Comparison of ENCODE assay signal across 9 cellular contexts in genomic region chr5:115843444-115844130, GRCh38. TPM values are rescaled to one million over a fixed set of nuclear protein-coding genes. Genes with fewer than 3 reads are reported as not detected.
DNase-seq lines count a peak whose midpoint lies in the region; ATAC-seq and TF ChIP-seq lines count a peak whose summit lies in the region.
"Had no signal": no experiment of that assay in that cellular context is flagged by ENCODE, and none has a peak within 500 bp of the region (broad histone marks: within the 10 kb centered on the region; RNA-seq: fewer than 3 reads in every experiment).

No MANE protein-coding gene starts in this region.

- DNase-seq in H9 = no peak
- no peak for DNase-seq in activated naive CD8-positive, alpha-beta T cell treated with anti-CD3 and anti-CD28 coated beads, Interleukin-2, amount 50 U/mL, for 24 hours
- no peak for DNase-seq in lower lobe of right lung
- DNase-seq in RPMI8226 = no peak
- DNase-seq: mucosa of descending colon had no signal

- H3K4me3 ChIP-seq in ACC112 (ENCODE audit: low read depth, low read length) (peak overlapping the region; percentile 98), lower lobe of right lung (peak overlapping the region; percentile 84)
- H3K4me3 ChIP-seq: mucosa of descending colon had no signal

- H3K18ac ChIP-seq in H9 (ENCODE audit: insufficient read length, low read depth, low read length) = no peak overlapping the region

- no peaks in the 10 kb centered on the region for H3K9me3 Mint-ChIP-seq in H9
- no peaks in the 10 kb centered on the region for H3K9me3 Mint-ChIP-seq in activated naive CD8-positive, alpha-beta T cell treated with anti-CD3 and anti-CD28 coated beads, Interleukin-2, amount 50 U/mL, for 24 hours

- H4K20me1 ChIP-seq in H9 (ENCODE audit: control insufficient read depth, insufficient read depth, insufficient read length) = no peaks in the 10 kb centered on the region

- H3K23ac ChIP-seq in H9 (ENCODE audit: insufficient read length, low read depth, low read length) = no peak overlapping the region

- no peak overlapping the region for H3K56ac ChIP-seq in H9 (ENCODE audit: insufficient read length, low read depth, low read length)

- H2AK5ac ChIP-seq in H9 (ENCODE audit: insufficient read length, low read length) = no peak overlapping the region

- no peak overlapping the region for H2BK5ac ChIP-seq in H9 (ENCODE audit: insufficient read length, low read length)

- H3K79me2 ChIP-seq in ACC112 (ENCODE audit: control insufficient read depth, insufficient read depth, low read length, unreplicated experiment) = peaks cover 91% of the 10 kb centered on the region
- peaks cover 9% of the 10 kb centered on the region; the same call in 1 of the 2 replicates for H3K79me2 ChIP-seq in H9 (ENCODE audit: insufficient read depth, low read length)

- no peak overlapping the region for H2BK12ac ChIP-seq in H9 (ENCODE audit: insufficient read length, low read depth, low read length)

- H3K27me3 ChIP-seq in ACC112 (ENCODE audit: insufficient read depth, low read length) (no peaks in the 10 kb centered on the region), H9 (ENCODE audit: insufficient read depth, low read length) (no peaks in the 10 kb centered on the region), lower lobe of right lung (ENCODE audit: low read depth) (no peaks in the 10 kb centered on the region)

- H3K23me2 ChIP-seq in H9 (ENCODE audit: insufficient read length, low read depth, low read length, poor library complexity, severe bottlenecking) = peaks cover 8% of the 10 kb centered on the region

- peak overlapping the region; percentile 94 to 97 for H3K4me3 Mint-ChIP-seq in H9
- H3K4me3 Mint-ChIP-seq in activated naive CD8-positive, alpha-beta T cell treated with anti-CD3 and anti-CD28 coated beads, Interleukin-2, amount 50 U/mL, for 24 hours = peak overlapping the region; percentile 96

- H2BK120ac ChIP-seq in H9 (ENCODE audit: low read depth, low read length, poor library complexity, severe bottlenecking) = no peak overlapping the region

- H3T11ph ChIP-seq in H9 (ENCODE audit: low read length) = no peak overlapping the region

- intact Hi-C loops in lower lobe of right lung (cut with DNase I) = no loop called here

- H4K8ac ChIP-seq in H9 (replicated peaks; ENCODE audit: insufficient read length, low read depth, low read length) = no peak overlapping the region

- H3K27me3 Mint-ChIP-seq in H9 (ENCODE audit: low read depth) = no peaks in the 10 kb centered on the region
- H3K27me3 Mint-ChIP-seq in activated naive CD8-positive, alpha-beta T cell treated with anti-CD3 and anti-CD28 coated beads, Interleukin-2, amount 50 U/mL, for 24 hours = no peaks in the 10 kb centered on the region

- peaks cover 0 to 4% (median 0%) of the 10 kb centered on the region in 3 experiments; a peak in 3 of 7 replicates for H3K36me3 Mint-ChIP-seq in H9 (ENCODE audit: insufficient read depth in 1 of 3, low read depth in 3 of 3)
- H3K36me3 Mint-ChIP-seq in activated naive CD8-positive, alpha-beta T cell treated with anti-CD3 and anti-CD28 coated beads, Interleukin-2, amount 50 U/mL, for 24 hours (ENCODE audit: low read depth) = peaks cover 2% of the 10 kb centered on the region

- H3K9me3 ChIP-seq in H9 (ENCODE audit: control insufficient read depth, low read depth, low read length) (no peaks in the 10 kb centered on the region), lower lobe of right lung (no peaks in the 10 kb centered on the region)
- H3K9me3 ChIP-seq: mucosa of descending colon had no signal

- no peak overlapping the region for H2BK20ac ChIP-seq in H9 (ENCODE audit: low read depth, low read length, poor library complexity, severe bottlenecking)

- H4K91ac ChIP-seq in H9 (ENCODE audit: insufficient read length, low read depth, low read length) = no peak overlapping the region

- H3K14ac ChIP-seq in H9 (ENCODE audit: insufficient read depth, low read length) = no peak overlapping the region

- H4K5ac ChIP-seq in H9 (ENCODE audit: insufficient read length, low read depth, low read length) = no peak overlapping the region

- H3K4me2 ChIP-seq in H9 (ENCODE audit: insufficient read depth, insufficient read length, low read length) = no peak overlapping the region

- no CpG with 5 or more reads among the region's 6 CpGs for WGBS in H9 (ENCODE audit: extremely low coverage, insufficient read length, low lambda C conversion rate)

- H2AFZ ChIP-seq in ACC112 (ENCODE audit: low read length, unreplicated experiment) = no peak overlapping the region
- H2AFZ ChIP-seq in H9 (ENCODE audit: low read length) = no peak overlapping the region

- peaks cover 23 to 27% of the 10 kb centered on the region in 2 experiments for H3K4me1 Mint-ChIP-seq in H9
- H3K4me1 Mint-ChIP-seq in activated naive CD8-positive, alpha-beta T cell treated with anti-CD3 and anti-CD28 coated beads, Interleukin-2, amount 50 U/mL, for 24 hours = peaks cover 50% of the 10 kb centered on the region

- H3K27ac ChIP-seq in ACC112 (ENCODE audit: low read depth, low read length) = 0 out of 2 replicates have a peak overlapping the region, but pooled peaks have one; percentile 11
- H3K27ac ChIP-seq in H9 (ENCODE audit: insufficient read length, low read depth, low read length) = no peak overlapping the region
- H3K27ac ChIP-seq in lower lobe of right lung = no peak overlapping the region

- no peak overlapping the region for H3K27ac Mint-ChIP-seq in H9
- peak overlapping the region; percentile 81 for H3K27ac Mint-ChIP-seq in activated naive CD8-positive, alpha-beta T cell treated with anti-CD3 and anti-CD28 coated beads, Interleukin-2, amount 50 U/mL, for 24 hours

- TF ChIP-seq CTCF in H9 (conservative IDR thresholded peaks at IDR 0.05) (no peak), lower lobe of right lung (IDR thresholded peaks at IDR 0.05) (no peak)

- H3K4ac ChIP-seq in H9 (ENCODE audit: low read depth, low read length) = no peak overlapping the region

- no peak overlapping the region for H3K9ac ChIP-seq in H9 (ENCODE audit: extremely low read depth, insufficient read length, low read length)

- H3K36me3 ChIP-seq in ACC112 (ENCODE audit: insufficient read depth, low read length) (no peaks in the 10 kb centered on the region), lower lobe of right lung (peaks cover under 1% of the 10 kb centered on the region)

- H3K4me1 ChIP-seq in ACC112 (ENCODE audit: control insufficient read depth, insufficient read depth, low read length, unreplicated experiment) = peaks cover 21% of the 10 kb centered on the region
- H3K4me1 ChIP-seq in H9 (ENCODE audit: insufficient read depth, low read length) = no peaks in the 10 kb centered on the region
- H3K4me1 ChIP-seq in lower lobe of right lung = peaks cover 53% of the 10 kb centered on the region

- H3K79me1 ChIP-seq in H9 (ENCODE audit: insufficient read depth, low read depth, low read length, poor library complexity, severe bottlenecking) = peaks cover 10% of the 10 kb centered on the region

- ATAC-seq in activated naive CD8-positive, alpha-beta T cell treated with anti-CD3 and anti-CD28 coated beads, Interleukin-2, amount 50 U/mL, for 24 hours = no peak
- no peak for ATAC-seq in lower lobe of right lung
- no peak for ATAC-seq in HG02973 (IDR thresholded peaks at IDR 0.05; ENCODE audit: unreplicated experiment)
- no peak for ATAC-seq in GM19395 (IDR thresholded peaks at IDR 0.05; ENCODE audit: unreplicated experiment)
- ATAC-seq in GM21786 (IDR thresholded peaks at IDR 0.05; ENCODE audit: unreplicated experiment) = no peak
- ATAC-seq: mucosa of descending colon had no signal

- no peak overlapping the region for H2BK15ac ChIP-seq in H9 (ENCODE audit: low read depth, low read length)

RNA-seq across cellular contexts. Expression of gene AP3S1, which starts 1.9 kb away (rescaled TPM):
- total RNA-seq in H9 (2021) (74.5 and 78.4 TPM in 2 replicates), lower lobe of right lung (69.4 TPM)

RNA-seq across cellular contexts. Expression of gene ATG12, which starts 2.2 kb away (rescaled TPM):
- total RNA-seq in H9 (2021) (46.3 and 52.9 TPM in 2 replicates), lower lobe of right lung (35.7 TPM)

RNA-seq across cellular contexts. Expression of gene CDO1, which starts 27.1 kb away (rescaled TPM):
- total RNA-seq in H9 (2021) (11.2 and 12.2 TPM in 2 replicates), lower lobe of right lung (12.8 TPM)
